15 cellular contexts compared by ENCODE assay signal in the genomic region with DNA sequence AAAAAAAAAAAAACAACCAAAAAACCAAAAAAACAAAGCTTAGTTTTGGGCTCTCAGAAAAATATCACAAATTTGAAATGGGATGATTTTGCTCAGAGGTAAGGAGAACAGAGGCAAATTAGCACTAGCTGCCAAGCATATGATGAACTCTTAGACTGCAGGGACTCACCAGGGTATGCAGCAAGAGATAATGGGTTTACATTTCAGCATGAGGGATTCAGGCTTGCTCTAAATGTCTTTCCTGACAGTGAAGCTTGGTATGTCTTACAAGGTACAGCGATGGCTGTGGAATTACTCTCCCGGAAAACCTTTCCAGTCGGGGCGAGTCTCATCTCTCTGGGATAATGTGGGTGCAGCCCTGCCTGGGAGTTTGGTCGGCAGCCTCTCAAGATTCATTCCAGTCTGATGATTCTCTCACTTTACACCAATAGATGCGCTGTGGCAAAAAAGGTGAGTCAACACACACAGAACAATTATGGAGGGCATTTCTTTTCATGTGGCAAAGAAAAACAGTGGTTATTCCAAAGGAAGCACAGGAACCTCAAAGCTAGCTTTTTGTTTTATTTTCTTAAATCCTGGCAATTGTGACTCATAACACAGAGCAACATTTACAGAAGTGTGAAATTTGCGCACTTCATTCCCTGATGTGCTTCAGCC.
DNase-seq lines count a peak whose midpoint lies in the region; ATAC-seq and TF ChIP-seq lines count a peak whose summit lies in the region.
"Had no signal": no experiment of that assay in that cellular context is flagged by ENCODE, and none has a peak within 500 bp of the region (broad histone marks: within the 10 kb centered on the region; RNA-seq: fewer than 3 reads in every experiment).

No MANE protein-coding gene starts in this region.

- no peaks in the 10 kb centered on the region for H3K9me3 Mint-ChIP-seq in progenitor cell of endocrine pancreas (ENCODE audit: low read depth)
- H3K9me3 Mint-ChIP-seq: naive B cell had no signal

- no peak overlapping the region for H2AFZ ChIP-seq in ACC112 (ENCODE audit: low read length, unreplicated experiment)

- H3K27me3 Mint-ChIP-seq in progenitor cell of endocrine pancreas, result no peaks in the 10 kb centered on the region

- in situ Hi-C loops in brain microvascular endothelial cell (cut with HindIII; ENCODE audit: low pct_ligation_motif_present, low sequenced_read_pairs), result no loop called here

- DNase-seq in HT1080 (ENCODE audit: low read depth), result peak; percentile 99
- DNase-seq in brain microvascular endothelial cell, result peak; percentile 78
- DNase-seq in kidney glomerular epithelial cell (lab: John Stamatoyannopoulos, UW), result peak; percentile 97
- DNase-seq in progenitor cell of endocrine pancreas (ENCODE audit: low spot score, unreplicated experiment), result no peak
- DNase-seq: activated CD8-positive, alpha-beta memory T cell treated with anti-CD3 and anti-CD28 coated beads for 24 hours; aorta; BE2C; naive B cell; NCI-H187 treated with DMSO at 0.1 percent for 48 hours; SHP77 treated with DMSO at 0.1 percent for 48 hours had no signal

- no peaks in the 10 kb centered on the region for H3K36me3 Mint-ChIP-seq in progenitor cell of endocrine pancreas (ENCODE audit: insufficient read depth)
- H3K36me3 Mint-ChIP-seq: naive B cell had no signal

- ATAC-seq in HG03025 (IDR thresholded peaks at IDR 0.05; ENCODE audit: low FRiP score, unreplicated experiment) (no peak), HG03108 (IDR thresholded peaks at IDR 0.05; ENCODE audit: unreplicated experiment) (no peak), GM21381 (IDR thresholded peaks at IDR 0.05; ENCODE audit: unreplicated experiment) (no peak)
- ATAC-seq: GM12878 had no signal

- no peak overlapping the region for H3K4me3 Mint-ChIP-seq in progenitor cell of endocrine pancreas (ENCODE audit: low read depth)
- H3K4me3 Mint-ChIP-seq: naive B cell had no signal

- H3K79me2 ChIP-seq in ACC112 (ENCODE audit: control insufficient read depth, insufficient read depth, low read length, unreplicated experiment), result no peaks in the 10 kb centered on the region

- peak overlapping the region; percentile 55 for H3K27ac ChIP-seq in ACC112 (ENCODE audit: low read depth, low read length)
- peak overlapping the region; percentile 47 for H3K27ac ChIP-seq in brain microvascular endothelial cell

- peaks cover 37% of the 10 kb centered on the region for H3K4me1 ChIP-seq in ACC112 (ENCODE audit: control insufficient read depth, insufficient read depth, low read length, unreplicated experiment)

- H3K4me3 ChIP-seq in ACC112 (ENCODE audit: low read depth, low read length) (peak overlapping the region; percentile 24), brain microvascular endothelial cell (ENCODE audit: low read depth, low read length) (no peak overlapping the region)
- H3K4me3 ChIP-seq: GM12878 had no signal

- H3K27ac Mint-ChIP-seq in progenitor cell of endocrine pancreas, result no peak overlapping the region

- H3K27me3 ChIP-seq in ACC112 (ENCODE audit: insufficient read depth, low read length) (no peaks in the 10 kb centered on the region), brain microvascular endothelial cell (replicated peaks) (no peaks in the 10 kb centered on the region)
- H3K27me3 ChIP-seq: BE2C had no signal

- no peaks in the 10 kb centered on the region for H3K36me3 ChIP-seq in ACC112 (ENCODE audit: insufficient read depth, low read length)
- H3K36me3 ChIP-seq in brain microvascular endothelial cell (replicated peaks), result no peaks in the 10 kb centered on the region

- H3K4me1 Mint-ChIP-seq in progenitor cell of endocrine pancreas (ENCODE audit: low read depth), result peaks cover 21% of the 10 kb centered on the region
- H3K4me1 Mint-ChIP-seq: naive B cell had no signal

- no peak for TF ChIP-seq CTCF in brain microvascular endothelial cell (IDR thresholded peaks at IDR 0.05; ENCODE audit: low read depth, low read length, missing control alignments)
- TF ChIP-seq CTCF in progenitor cell of endocrine pancreas (IDR thresholded peaks at IDR 0.05; ENCODE audit: unreplicated experiment), result no peak
